Comparison of ENCODE assay signal across 1 cellular context in the genomic region with DNA sequence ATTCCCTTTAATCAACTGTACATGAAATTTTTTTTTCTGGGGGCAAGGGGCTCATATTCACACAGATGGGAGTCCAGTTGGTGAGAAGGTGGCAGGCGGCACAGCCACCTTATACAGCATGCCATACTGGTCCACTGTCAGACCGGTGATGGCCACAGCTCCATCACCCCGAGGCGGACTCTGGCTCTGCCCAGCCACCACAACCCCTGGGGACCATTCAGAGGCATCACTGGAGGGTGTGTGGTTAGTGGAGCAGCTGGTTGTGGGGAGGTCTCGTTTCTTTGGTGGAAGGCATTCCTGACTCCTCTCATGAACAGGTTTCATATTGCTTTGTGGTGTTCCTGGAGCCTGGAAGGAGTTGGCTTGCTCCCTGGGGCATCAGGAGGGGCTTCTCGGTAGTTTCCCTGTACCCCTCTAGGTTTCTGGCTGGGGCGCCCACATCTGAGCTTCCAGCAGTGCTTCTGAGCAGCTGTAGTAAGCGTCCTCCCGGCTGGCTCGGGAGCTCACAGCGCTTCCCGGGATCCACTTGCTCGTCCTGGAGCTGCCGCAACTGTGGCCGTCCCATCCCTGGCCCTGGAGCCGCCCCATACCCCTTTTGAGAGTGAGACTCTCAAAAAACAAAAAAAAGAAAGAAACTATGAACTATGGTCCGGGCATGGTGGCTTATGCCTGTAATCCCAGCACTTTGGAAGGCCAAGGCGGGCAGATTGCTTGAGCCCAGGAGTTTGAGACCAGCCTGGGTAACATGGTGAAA. TPM values are rescaled to one million over a fixed set of nuclear protein-coding genes. Genes with fewer than 3 reads are reported as not detected.
"Had no signal": no experiment of that assay in that cellular context is flagged by ENCODE, and none has a peak within 500 bp of the region (broad histone marks: within the 10 kb centered on the region; RNA-seq: fewer than 3 reads in every experiment).

No MANE protein-coding gene starts in this region.

RNA-seq across cellular contexts. Expression of a gene that starts 42.8 kb away (rescaled TPM):
- total RNA-seq: RPMI7951 had no signal
